In genomic region chr10:95183451-95184230, GRCh38 we compare ENCODE assay signal across 8 cellular contexts. TPM values are rescaled to one million over a fixed set of nuclear protein-coding genes. Genes with fewer than 3 reads are reported as not detected.
DNase-seq lines count a peak whose midpoint lies in the region; ATAC-seq, FAIRE-seq and TF ChIP-seq lines count a peak whose summit lies in the region.

No MANE protein-coding gene starts in this region.

- TF ChIP-seq CTCF in WERI-Rb-1 (IDR thresholded peaks at IDR 0.05; ENCODE audit: low read depth, low read length) (peak; percentile 97), bronchial epithelial cell (IDR thresholded peaks at IDR 0.05; ENCODE audit: insufficient read depth, low read length, severe bottlenecking) (peak; percentile 97)

- no peaks in the 10 kb centered on the region for H3K9me3 ChIP-seq in WERI-Rb-1 (ENCODE audit: severe bottlenecking)

- peak overlapping the region; percentile 59 for H3K27ac ChIP-seq in WERI-Rb-1

- H3K4me3 ChIP-seq in WERI-Rb-1 (ENCODE audit: low read depth, low read length) (peak overlapping the region; percentile 48), bronchial epithelial cell (ENCODE audit: low read depth, low read length) (peak overlapping the region; percentile 66)

- H3K27me3 ChIP-seq in WERI-Rb-1 (ENCODE audit: insufficient read depth, low read depth, severe bottlenecking): no peaks in the 10 kb centered on the region
- H3K27me3 ChIP-seq in bronchial epithelial cell (ENCODE audit: control insufficient read depth, insufficient read depth, low read length): no peaks in the 10 kb centered on the region

- no peaks in the 10 kb centered on the region for H3K36me3 ChIP-seq in WERI-Rb-1
- H3K36me3 ChIP-seq in bronchial epithelial cell (ENCODE audit: control insufficient read depth, insufficient read depth, low read length): no peaks in the 10 kb centered on the region

- DNase-seq in NCI-H187 (lab: John Stamatoyannopoulos, UW) (peak; percentile 9 to 53), NCI-H187 treated with DMSO at 0.1 percent for 48 hours (lab: John Stamatoyannopoulos, UW) (no peak), NCI-H2081 (lab: John Stamatoyannopoulos, UW) (peak; percentile 63 to 72), WERI-Rb-1 (peak; percentile 93), bronchial epithelial cell (ENCODE audit: low read depth) (peak; percentile 59), iris pigment epithelial cell (ENCODE audit: low read depth) (peak; percentile 79)
- DNase-seq in stimulated activated CD4-positive, alpha-beta T cell treated with anti-CD3 and anti-CD28 coated beads, Interleukin-12 subunit alpha, Interleukin-12 subunit beta, amount 100 ng/mL, for 24 hours (ENCODE audit: low read depth in 2 of 2): peak; percentile 49 to 74

- peak; percentile 96 for ATAC-seq in HG02884 (IDR thresholded peaks at IDR 0.05; ENCODE audit: unreplicated experiment)

- FAIRE-seq in bronchial epithelial cell (lab: Jason Lieb, UNC): no peak

RNA-seq across cellular contexts. Expression of gene ACSM6, which starts 10.4 kb away (rescaled TPM):
- total RNA-seq in bronchial epithelial cell: not detected in 2 replicates
